In the genomic region with DNA sequence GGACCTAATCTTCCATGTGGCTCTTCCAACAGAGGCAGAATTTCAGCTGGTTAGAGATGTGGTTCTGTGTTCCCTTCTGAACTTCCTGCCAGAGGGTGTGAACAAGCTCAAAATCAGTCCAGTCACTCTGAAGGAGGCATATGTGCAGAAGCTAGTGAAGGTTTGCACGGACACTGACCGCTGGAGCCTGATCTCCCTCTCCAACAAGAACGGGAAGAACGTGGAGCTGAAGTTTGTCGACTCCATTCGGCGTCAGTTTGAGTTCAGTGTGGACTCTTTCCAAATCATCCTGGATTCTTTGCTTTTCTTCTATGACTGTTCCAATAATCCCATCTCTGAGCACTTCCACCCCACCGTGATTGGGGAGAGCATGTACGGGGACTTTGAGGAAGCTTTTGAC, we compare ENCODE assay signal across 24 cellular contexts. TPM values are rescaled to one million over a fixed set of nuclear protein-coding genes. Genes with fewer than 3 reads are reported as not detected.
DNase-seq lines count a peak whose midpoint lies in the region; ATAC-seq and TF ChIP-seq lines count a peak whose summit lies in the region.
"Had no signal": no experiment of that assay in that cellular context is flagged by ENCODE, and none has a peak within 500 bp of the region (broad histone marks: within the 10 kb centered on the region; RNA-seq: fewer than 3 reads in every experiment).

No MANE protein-coding gene starts in this region.

- H3K4me1 Mint-ChIP-seq in IgD-negative memory B cell (peaks cover 41 to 69% (median 52%) of the 10 kb centered on the region in 3 donors), activated B cell treated with CpG ODN at 0.5 μM for 24 hours (peaks cover 95% of the 10 kb centered on the region), naive B cell (peaks cover 70 to 99% (median 84%) of the 10 kb centered on the region in 3 donors)
- H3K4me1 Mint-ChIP-seq in stimulated activated naive B cell treated with anti-CD40 and anti-IgM and Interleukin-4, amounts not matched to agents 10 μg/mL and 1 μg/mL and 100 μg/mL, for 72 hours, result peaks cover 57 to 95% of the 10 kb centered on the region in 2 donors

- H3K27me3 Mint-ChIP-seq in IgD-negative memory B cell (no peaks in the 10 kb centered on the region), activated B cell treated with CpG ODN at 0.5 μM for 24 hours (no peaks in the 10 kb centered on the region), naive B cell (no peaks in the 10 kb centered on the region)
- no peaks in the 10 kb centered on the region for H3K27me3 Mint-ChIP-seq in stimulated activated naive B cell treated with anti-CD40 and anti-IgM and Interleukin-4, amounts not matched to agents 10 μg/mL and 1 μg/mL and 100 μg/mL, for 72 hours

- intact Hi-C loops in activated B cell treated with CpG ODN at 0.5 μM for 24 hours (cut with micrococcal nuclease), result no loop called here

- CTCF ChIA-PET in activated B cell treated with CpG ODN at 0.5 μM for 24 hours (lab: Charles Lee), result interaction anchor here (2.4 kb wide), 1 partner anchor 51 kb away, joined by 10 read pairs; no protein-coding TSS in a partner anchor

- H3K4me3 Mint-ChIP-seq in IgD-negative memory B cell (no peak overlapping the region), activated B cell treated with CpG ODN at 0.5 μM for 24 hours (no peak overlapping the region), naive B cell (peak overlapping the region in 2 of 8 donors; percentile 53 to 56)
- no peak overlapping the region for H3K4me3 Mint-ChIP-seq in stimulated activated naive B cell treated with anti-CD40 and anti-IgM and Interleukin-4, amounts not matched to agents 10 μg/mL and 1 μg/mL and 100 μg/mL, for 72 hours
- H3K4me3 Mint-ChIP-seq: CD8-positive, alpha-beta T cell had no signal

- POLR2A ChIA-PET in activated B cell treated with CpG ODN at 0.5 μM for 24 hours (lab: Charles Lee), result interaction anchor here (1.2 to 40.7 kb wide), 3 partner anchors 13 to 89 kb away, joined by 3 to 1269 read pairs (median 248); a partner anchor contains a TSS

- TF ChIP-seq CTCF in activated B cell treated with CpG ODN at 0.5 μM for 24 hours (IDR thresholded peaks at IDR 0.05), result no peak

- DNase-seq in activated B cell treated with CpG ODN at 0.5 μM for 24 hours, result no peak
- no peak for DNase-seq in naive B cell
- DNase-seq in stimulated activated naive B cell treated with anti-CD40 and anti-IgM and Interleukin-4, amounts not matched to agents 10 μg/mL and 1 μg/mL and 100 μg/mL, for 72 hours, result no peak
- no peak for DNase-seq in activated naive CD4-positive, alpha-beta T cell (lab: John Stamatoyannopoulos, UW)
- no peak for DNase-seq in occipital lobe (lab: John Stamatoyannopoulos, UW)
- DNase-seq in stimulated activated CD4-positive, alpha-beta T cell treated with anti-CD3 and anti-CD28 coated beads, Interleukin-1b, Interleukin-23, amount 100 ng/mL, for 48 hours, result no peak
- DNase-seq: AML-193, Caco-2, EL, GDM1, KG1, MG63, NCI-H2029, NCI-H446 treated with DMSO at 0.1 percent for 48 hours, NCI-H526, NCI-H82, PC-9, SJCRH30 had no signal

- H3K27ac Mint-ChIP-seq in IgD-negative memory B cell, result peak overlapping the region; percentile 67 to 75 (median 69)
- peak overlapping the region; percentile 50 for H3K27ac Mint-ChIP-seq in activated B cell treated with CpG ODN at 0.5 μM for 24 hours
- H3K27ac Mint-ChIP-seq in naive B cell, result peak overlapping the region in 5 of 6 donors; percentile 36 to 91 (median 87)
- H3K27ac Mint-ChIP-seq in stimulated activated naive B cell treated with anti-CD40 and anti-IgM and Interleukin-4, amounts not matched to agents 10 μg/mL and 1 μg/mL and 100 μg/mL, for 72 hours, result peak overlapping the region; percentile 79
- H3K27ac Mint-ChIP-seq: CD8-positive, alpha-beta T cell had no signal

- ATAC-seq in activated B cell treated with CpG ODN at 0.5 μM for 24 hours (ENCODE audit: low read depth) (no peak), naive B cell (ENCODE audit: low read depth in 2 of 2) (no peak)
- ATAC-seq in stimulated activated naive B cell treated with anti-CD40 and anti-IgM and Interleukin-4, amounts not matched to agents 10 μg/mL and 1 μg/mL and 100 μg/mL, for 72 hours (replicated peaks), result no peak
- ATAC-seq: A549; CD8-positive, alpha-beta T cell; GM12878; HCT116; Right ventricle myocardium inferior had no signal

- H3K9me3 Mint-ChIP-seq in IgD-negative memory B cell (no peaks in the 10 kb centered on the region), activated B cell treated with CpG ODN at 0.5 μM for 24 hours (no peaks in the 10 kb centered on the region), naive B cell (peaks cover 0 to 7% (median 4%) of the 10 kb centered on the region in 7 donors)
- peaks cover 0 to 4% of the 10 kb centered on the region in 2 donors for H3K9me3 Mint-ChIP-seq in stimulated activated naive B cell treated with anti-CD40 and anti-IgM and Interleukin-4, amounts not matched to agents 10 μg/mL and 1 μg/mL and 100 μg/mL, for 72 hours
- H3K9me3 Mint-ChIP-seq: CD8-positive, alpha-beta T cell had no signal

- H3K36me3 Mint-ChIP-seq in IgD-negative memory B cell (peaks cover 18% of the 10 kb centered on the region), activated B cell treated with CpG ODN at 0.5 μM for 24 hours (ENCODE audit: low read depth) (peaks cover 88% of the 10 kb centered on the region), naive B cell (peaks cover 32 to 47% of the 10 kb centered on the region in 2 donors)
- peaks cover 48 to 78% of the 10 kb centered on the region in 2 donors for H3K36me3 Mint-ChIP-seq in stimulated activated naive B cell treated with anti-CD40 and anti-IgM and Interleukin-4, amounts not matched to agents 10 μg/mL and 1 μg/mL and 100 μg/mL, for 72 hours

RNA-seq across cellular contexts. Expression of a gene that starts 17.3 kb away (rescaled TPM):
- 33.4 TPM for polyA plus RNA-seq in IgD-negative memory B cell
- total RNA-seq in activated B cell treated with CpG ODN at 0.5 μM for 24 hours, result 56.2 and 59.3 TPM in 2 replicates
- 10 to 100 TPM; 55.9 to 92.4 (median 65.2) TPM for polyA plus RNA-seq in naive B cell (ENCODE audit: low read depth in 6 of 6)
- total RNA-seq in occipital lobe, result 4.7 TPM

Comparison
In these comparisons a context has a peak if more than half of its experiments do, and no peak if none do; other contexts are left out.
1. RNA of a gene that starts 17.3 kb away (total RNA-seq): 56.2 to 59.3 TPM in activated B cell treated with CpG ODN at 0.5 μM for 24 hours; 4.7 TPM in occipital lobe (single experiment); every median in the first group is over 10 times any median in the second.
2. Peak in every context shown above with its lines, with median percentiles within 50 percentile points of each other: H3K27ac Mint-ChIP-seq.